8 cellular contexts compared by ENCODE assay signal in genomic region chr15:99454941-99455795, GRCh38.
DNase-seq lines count a peak whose midpoint lies in the region; ATAC-seq and TF ChIP-seq lines count a peak whose summit lies in the region.

No MANE protein-coding gene starts in this region.

- H3K36me3 ChIP-seq in heart right ventricle = no peaks in the 10 kb centered on the region

- H3K27me3 ChIP-seq in heart right ventricle = no peaks in the 10 kb centered on the region

- H3K4me3 ChIP-seq in heart right ventricle (peak overlapping the region in 1 of 10 donors; percentile 8), retinal pigment epithelial cell (ENCODE audit: low read length) (no peak overlapping the region)

- intact Hi-C loops in heart right ventricle (cut with DNase I) = loop anchor here in 5 of 10 donors (1.0 to 5.0 kb wide), 8 partner anchors 20 to 112 kb away; partner anchors contain the start of gene MEF2A (in 4 of the 5)

- ATAC-seq in heart right ventricle (peak; percentile 85 to 96 (median 93)), GM18873 (IDR thresholded peaks at IDR 0.05; ENCODE audit: low FRiP score, unreplicated experiment) (no peak)

- TF ChIP-seq CTCF in heart right ventricle (IDR thresholded peaks at IDR 0.05) = no peak
- TF ChIP-seq CTCF in retinal pigment epithelial cell (conservative IDR thresholded peaks at IDR 0.05; ENCODE audit: low read depth, low read length) = no peak

- peaks cover 43 to 68% (median 61%) of the 10 kb centered on the region in 9 donors for H3K4me1 ChIP-seq in heart right ventricle

- peak; percentile 95 for DNase-seq in ELR (ENCODE audit: low read depth)
- DNase-seq in UCSD-AML1 (lab: John Stamatoyannopoulos, UW; ENCODE audit: unreplicated experiment) = peak; percentile 74
- DNase-seq in heart right ventricle = peak; percentile 89 to 94
- peak; percentile 92 for DNase-seq in retinal pigment epithelial cell (ENCODE audit: low read depth)
- DNase-seq in activated gamma-delta T cell (lab: John Stamatoyannopoulos, UW) = no peak
- no peak for DNase-seq in germinal center (ENCODE audit: low spot score)
- no peak for DNase-seq in COR-L47 (lab: John Stamatoyannopoulos, UW)

- peaks cover 0 to 6% (median 0%) of the 10 kb centered on the region in 11 donors for H3K9me3 ChIP-seq in heart right ventricle

- WGBS in heart right ventricle, 2 donors = 14 to 18% methylated on average over 19 of the region's 19 CpGs

- peak overlapping the region; percentile 84 to 99 (median 94) for H3K27ac ChIP-seq in heart right ventricle

Comparison
In these comparisons a context has a peak if more than half of its experiments do, and no peak if none do; other contexts are left out.
1. DNase-seq: peak in ELR (single experiment), UCSD-AML1 (single experiment), heart right ventricle (2 of 2) and retinal pigment epithelial cell (single experiment); none in activated gamma-delta T cell (single experiment), germinal center (single experiment) and COR-L47 (single experiment).